ENCODE assay signal across 1 cellular context in the genomic region with DNA sequence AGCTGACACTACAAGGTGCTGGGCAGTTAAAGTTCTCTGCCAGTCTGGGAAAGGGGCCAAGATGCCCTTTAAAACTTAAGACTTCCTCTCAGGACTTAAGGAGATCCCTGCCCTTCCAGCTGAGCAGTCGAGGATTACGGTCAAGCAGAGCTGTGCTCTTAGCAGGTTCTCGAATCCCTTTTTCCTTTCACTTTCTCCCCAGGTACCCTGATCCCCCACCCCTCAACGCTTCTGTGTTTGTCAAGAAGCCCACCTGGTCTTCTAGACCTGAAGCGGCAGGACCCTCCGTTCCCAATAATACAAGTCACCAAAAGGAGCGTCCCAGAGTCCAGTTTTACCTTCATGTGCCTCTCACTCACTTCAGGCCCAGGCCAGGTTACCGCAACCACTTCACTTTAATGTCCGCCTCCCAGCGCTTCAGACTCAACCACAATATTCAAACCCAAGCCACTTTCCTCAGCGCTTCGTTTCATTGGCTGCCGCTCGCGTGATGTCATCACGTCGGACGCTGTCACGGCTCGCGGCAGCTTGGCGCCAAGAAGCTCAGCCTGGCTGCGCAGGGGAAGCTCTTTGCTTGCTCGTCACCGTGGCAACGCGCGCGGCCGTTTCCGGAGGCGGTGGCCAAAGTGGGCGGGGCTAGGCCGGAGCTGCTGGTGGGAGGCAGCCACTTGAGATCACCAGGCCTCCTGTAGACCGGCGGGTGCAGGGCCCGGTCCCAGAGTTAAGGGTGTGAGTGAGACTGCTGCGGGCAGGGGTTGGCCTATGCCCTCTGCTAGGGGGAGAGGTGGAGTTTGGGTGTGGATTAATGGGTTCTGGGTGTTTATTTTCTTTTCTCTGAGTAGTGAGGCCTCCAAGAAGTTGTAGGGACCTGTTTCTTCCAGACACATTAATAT.
TF ChIP-seq lines count a peak whose summit lies in the region.

Gene KIF18A, minus strand, starts transcription at position 431 of the 893 bp plus-strand sequence. CDS start 10,209 bp downstream, outside the sequence.
A gene with protein sequence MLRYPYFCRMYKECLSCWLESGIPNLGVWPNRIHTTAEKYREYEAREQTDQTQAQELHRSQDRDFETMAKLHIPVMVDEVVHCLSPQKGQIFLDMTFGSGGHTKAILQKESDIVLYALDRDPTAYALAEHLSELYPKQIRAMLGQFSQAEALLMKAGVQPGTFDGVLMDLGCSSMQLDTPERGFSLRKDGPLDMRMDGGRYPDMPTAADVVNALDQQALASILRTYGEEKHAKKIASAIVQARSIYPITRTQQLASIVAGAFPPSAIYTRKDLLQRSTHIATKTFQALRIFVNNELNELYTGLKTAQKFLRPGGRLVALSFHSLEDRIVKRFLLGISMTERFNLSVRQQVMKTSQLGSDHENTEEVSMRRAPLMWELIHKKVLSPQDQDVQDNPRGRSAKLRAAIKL (plus strand): TSS at position 663 of the 893 bp plus-strand sequence. CDS start 4,947 bp downstream, outside the sequence.

TF ChIP-seq in HepG2, 621 proteins besides CTCF, POLR2A, EP300 and RAD21 (continued from another document and continues in another):
- TF ChIP-seq, protein P1, sequence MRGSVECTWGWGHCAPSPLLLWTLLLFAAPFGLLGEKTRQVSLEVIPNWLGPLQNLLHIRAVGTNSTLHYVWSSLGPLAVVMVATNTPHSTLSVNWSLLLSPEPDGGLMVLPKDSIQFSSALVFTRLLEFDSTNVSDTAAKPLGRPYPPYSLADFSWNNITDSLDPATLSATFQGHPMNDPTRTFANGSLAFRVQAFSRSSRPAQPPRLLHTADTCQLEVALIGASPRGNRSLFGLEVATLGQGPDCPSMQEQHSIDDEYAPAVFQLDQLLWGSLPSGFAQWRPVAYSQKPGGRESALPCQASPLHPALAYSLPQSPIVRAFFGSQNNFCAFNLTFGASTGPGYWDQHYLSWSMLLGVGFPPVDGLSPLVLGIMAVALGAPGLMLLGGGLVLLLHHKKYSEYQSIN (CRISPR knock-in tag; IDR thresholded peaks at IDR 0.05; ENCODE audit: borderline replicate concordance) = no peak
- TF ChIP-seq, protein P2, sequence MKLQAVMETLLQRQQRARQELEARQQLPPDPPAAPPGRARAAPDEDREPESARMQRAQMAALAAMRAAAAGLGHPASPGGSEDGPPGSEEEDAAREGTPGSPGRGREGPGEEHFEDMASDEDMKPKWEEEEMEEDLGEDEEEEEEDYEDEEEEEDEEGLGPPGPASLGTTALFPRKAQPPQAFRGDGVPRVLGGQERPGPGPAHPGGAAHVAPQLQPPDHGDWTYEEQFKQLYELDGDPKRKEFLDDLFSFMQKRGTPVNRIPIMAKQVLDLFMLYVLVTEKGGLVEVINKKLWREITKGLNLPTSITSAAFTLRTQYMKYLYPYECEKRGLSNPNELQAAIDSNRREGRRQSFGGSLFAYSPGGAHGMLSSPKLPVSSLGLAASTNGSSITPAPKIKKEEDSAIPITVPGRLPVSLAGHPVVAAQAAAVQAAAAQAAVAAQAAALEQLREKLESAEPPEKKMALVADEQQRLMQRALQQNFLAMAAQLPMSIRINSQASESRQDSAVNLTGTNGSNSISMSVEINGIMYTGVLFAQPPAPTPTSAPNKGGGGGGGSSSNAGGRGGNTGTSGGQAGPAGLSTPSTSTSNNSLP (IDR thresholded peaks at IDR 0.05; ENCODE audit: low read depth, low read length) = 0 out of 2 replicates have a peak, but pooled peaks have one; percentile 14
- no peak for TF ChIP-seq TBP (CRISPR knock-in tag; IDR thresholded peaks at IDR 0.05)
- TF ChIP-seq ELF4 (CRISPR knock-in tag; IDR thresholded peaks at IDR 0.05; ENCODE audit: borderline replicate concordance) = no peak; the same call in 1 of the 2 replicates
- TF ChIP-seq ZKSCAN8 (CRISPR knock-in tag; IDR thresholded peaks at IDR 0.05; ENCODE audit: borderline replicate concordance) = peak; percentile 69; the same call in 1 of the 2 replicates
- no peak; the same call in 1 of the 2 replicates for TF ChIP-seq BCL3 (CRISPR knock-in tag; IDR thresholded peaks at IDR 0.05)
- TF ChIP-seq, protein P3, sequence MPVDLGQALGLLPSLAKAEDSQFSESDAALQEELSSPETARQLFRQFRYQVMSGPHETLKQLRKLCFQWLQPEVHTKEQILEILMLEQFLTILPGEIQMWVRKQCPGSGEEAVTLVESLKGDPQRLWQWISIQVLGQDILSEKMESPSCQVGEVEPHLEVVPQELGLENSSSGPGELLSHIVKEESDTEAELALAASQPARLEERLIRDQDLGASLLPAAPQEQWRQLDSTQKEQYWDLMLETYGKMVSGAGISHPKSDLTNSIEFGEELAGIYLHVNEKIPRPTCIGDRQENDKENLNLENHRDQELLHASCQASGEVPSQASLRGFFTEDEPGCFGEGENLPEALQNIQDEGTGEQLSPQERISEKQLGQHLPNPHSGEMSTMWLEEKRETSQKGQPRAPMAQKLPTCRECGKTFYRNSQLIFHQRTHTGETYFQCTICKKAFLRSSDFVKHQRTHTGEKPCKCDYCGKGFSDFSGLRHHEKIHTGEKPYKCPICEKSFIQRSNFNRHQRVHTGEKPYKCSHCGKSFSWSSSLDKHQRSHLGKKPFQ (CRISPR knock-in tag; IDR thresholded peaks at IDR 0.05; ENCODE audit: insufficient replicate concordance) = no peak
- peak; percentile 85 for TF ChIP-seq CREM (IDR thresholded peaks at IDR 0.05)
- TF ChIP-seq CREM (CRISPR knock-in tag; IDR thresholded peaks at IDR 0.05) = no peak
- TF ChIP-seq, protein P4, sequence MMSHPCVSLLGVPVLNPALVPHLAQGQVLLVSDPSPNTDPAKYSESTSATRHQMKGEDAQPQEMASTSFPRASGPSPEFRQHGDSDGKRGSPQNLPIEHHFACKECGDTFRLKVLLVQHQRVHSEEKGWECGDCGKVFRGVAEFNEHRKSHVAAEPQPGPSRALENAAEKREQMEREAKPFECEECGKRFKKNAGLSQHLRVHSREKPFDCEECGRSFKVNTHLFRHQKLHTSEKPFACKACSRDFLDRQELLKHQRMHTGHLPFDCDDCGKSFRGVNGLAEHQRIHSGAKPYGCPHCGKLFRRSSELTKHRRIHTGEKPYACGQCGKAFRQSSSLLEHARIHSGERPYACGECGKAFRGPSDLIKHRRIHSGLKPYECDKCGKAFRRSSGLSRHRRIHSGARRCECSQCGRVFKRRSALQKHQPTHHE (CRISPR knock-in tag; IDR thresholded peaks at IDR 0.05; ENCODE audit: borderline replicate concordance) = peak; percentile 52; the same call in 1 of the 2 replicates
- TF ChIP-seq, protein P5, sequence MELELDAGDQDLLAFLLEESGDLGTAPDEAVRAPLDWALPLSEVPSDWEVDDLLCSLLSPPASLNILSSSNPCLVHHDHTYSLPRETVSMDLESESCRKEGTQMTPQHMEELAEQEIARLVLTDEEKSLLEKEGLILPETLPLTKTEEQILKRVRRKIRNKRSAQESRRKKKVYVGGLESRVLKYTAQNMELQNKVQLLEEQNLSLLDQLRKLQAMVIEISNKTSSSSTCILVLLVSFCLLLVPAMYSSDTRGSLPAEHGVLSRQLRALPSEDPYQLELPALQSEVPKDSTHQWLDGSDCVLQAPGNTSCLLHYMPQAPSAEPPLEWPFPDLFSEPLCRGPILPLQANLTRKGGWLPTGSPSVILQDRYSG (CRISPR knock-in tag; IDR thresholded peaks at IDR 0.05) = 0 out of 2 replicates have a peak, but pooled peaks have one; percentile 76
- no peak for TF ChIP-seq ZBTB1 (CRISPR knock-in tag; IDR thresholded peaks at IDR 0.05; ENCODE audit: borderline replicate concordance)
- peak; percentile 78 for TF ChIP-seq ZGPAT (CRISPR knock-in tag; IDR thresholded peaks at IDR 0.05)
- TF ChIP-seq TCF7 (IDR thresholded peaks at IDR 0.05; ENCODE audit: low read depth) = no peak
- TF ChIP-seq RNF2 (conservative IDR thresholded peaks at IDR 0.05; ENCODE audit: low read depth) = no peak
- TF ChIP-seq ZNF354B (CRISPR knock-in tag; IDR thresholded peaks at IDR 0.05) = no peak
- TF ChIP-seq NFE2 (CRISPR knock-in tag; IDR thresholded peaks at IDR 0.05) = no peak
- TF ChIP-seq, protein P6, sequence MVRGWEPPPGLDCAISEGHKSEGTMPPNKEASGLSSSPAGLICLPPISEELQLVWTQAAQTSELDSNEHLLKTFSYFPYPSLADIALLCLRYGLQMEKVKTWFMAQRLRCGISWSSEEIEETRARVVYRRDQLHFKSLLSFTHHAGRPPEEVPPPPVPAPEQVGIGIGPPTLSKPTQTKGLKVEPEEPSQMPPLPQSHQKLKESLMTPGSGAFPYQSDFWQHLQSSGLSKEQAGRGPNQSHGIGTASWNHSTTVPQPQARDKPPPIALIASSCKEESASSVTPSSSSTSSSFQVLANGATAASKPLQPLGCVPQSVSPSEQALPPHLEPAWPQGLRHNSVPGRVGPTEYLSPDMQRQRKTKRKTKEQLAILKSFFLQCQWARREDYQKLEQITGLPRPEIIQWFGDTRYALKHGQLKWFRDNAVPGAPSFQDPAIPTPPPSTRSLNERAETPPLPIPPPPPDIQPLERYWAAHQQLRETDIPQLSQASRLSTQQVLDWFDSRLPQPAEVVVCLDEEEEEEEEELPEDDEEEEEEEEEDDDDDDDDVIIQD (CRISPR knock-in tag; IDR thresholded peaks at IDR 0.05; ENCODE audit: low read depth) = peak; percentile 69
- TF ChIP-seq ZNF574 (CRISPR knock-in tag; IDR thresholded peaks at IDR 0.05) = peak; percentile 87
- no peak for TF ChIP-seq TCF12 (IDR thresholded peaks at IDR 0.05)
- TF ChIP-seq TCF12 (CRISPR knock-in tag; IDR thresholded peaks at IDR 0.05) = no peak
- TF ChIP-seq MED1 (CRISPR knock-in tag; IDR thresholded peaks at IDR 0.05) = 0 out of 2 replicates have a peak, but pooled peaks have one; percentile 33
- TF ChIP-seq ZEB1 (IDR thresholded peaks at IDR 0.05; ENCODE audit: insufficient replicate concordance, low read depth) = no peak
- no peak for TF ChIP-seq DMTF1 (CRISPR knock-in tag; IDR thresholded peaks at IDR 0.05)
- no peak for TF ChIP-seq CCAR2 (optimal IDR thresholded peaks at IDR 0.05; ENCODE audit: low read depth, low read length)
- no peak for TF ChIP-seq ZNF709 (CRISPR knock-in tag; IDR thresholded peaks at IDR 0.05)
- peak; percentile 76; the same call in 1 of the 2 replicates for TF ChIP-seq ZNF136 (CRISPR knock-in tag; IDR thresholded peaks at IDR 0.05; ENCODE audit: low read depth)
- peak; percentile 70; the same call in 1 of the 2 replicates for TF ChIP-seq NFKB2 (CRISPR knock-in tag; IDR thresholded peaks at IDR 0.05; ENCODE audit: borderline replicate concordance)
- peak; percentile 62; the same call in 1 of the 2 replicates for TF ChIP-seq ZSCAN21 (CRISPR knock-in tag; IDR thresholded peaks at IDR 0.05; ENCODE audit: borderline replicate concordance)
